8 cellular contexts compared by ENCODE assay signal in genomic region chr1:167447521-167448136, GRCh38.
DNase-seq lines count a peak whose midpoint lies in the region; ATAC-seq lines count a peak whose summit lies in the region.

No MANE protein-coding gene starts in this region.

- H3K4me2 ChIP-seq in Karpas-422 (ENCODE audit: low read depth, low read length, poor library complexity, severe bottlenecking): peak overlapping the region; percentile 53

- no peaks in the 10 kb centered on the region for H3K79me2 ChIP-seq in Karpas-422 (ENCODE audit: low read length)

- H3K9me2 ChIP-seq in Karpas-422 (replicated peaks; ENCODE audit: insufficient read depth, low read length): no peaks in the 10 kb centered on the region

- DNase-seq in Karpas-422 (peak; percentile 79), epithelial cell of prostate (ENCODE audit: low read depth, low spot score) (peak; percentile 40), midbrain (lab: John Stamatoyannopoulos, UW) (no peak), NCI-H2196 (lab: John Stamatoyannopoulos, UW; ENCODE audit: unreplicated experiment) (no peak), medulla oblongata (ENCODE audit: extremely low spot score) (no peak)
- DNase-seq in activated CD4-positive, alpha-beta T cell treated with anti-CD3 and anti-CD28 coated beads for 48 hours: peak; percentile 87
- DNase-seq in stimulated activated CD8-positive, alpha-beta memory T cell treated with anti-CD3 and anti-CD28 coated beads, Interleukin-4, amount 100 ng/mL, for 1 hour (ENCODE audit: low read depth in 2 of 2, low spot score in 1 of 2): peak; percentile 36 to 51

- ATAC-seq in GM21367 (IDR thresholded peaks at IDR 0.05; ENCODE audit: unreplicated experiment): peak; percentile 71

- H3K9me3 ChIP-seq in Karpas-422 (ENCODE audit: low read length): no peaks in the 10 kb centered on the region

- H3K27ac ChIP-seq in Karpas-422 (ENCODE audit: low read length) (no peak overlapping the region), epithelial cell of prostate (peak overlapping the region; percentile 31)

- H3K4me1 ChIP-seq in Karpas-422 (ENCODE audit: low read length): peaks cover 15% of the 10 kb centered on the region

- no peaks in the 10 kb centered on the region for H3K27me3 ChIP-seq in Karpas-422 (ENCODE audit: low read length)

- H3K36me3 ChIP-seq in Karpas-422 (ENCODE audit: insufficient read depth, low read length): no peaks in the 10 kb centered on the region

- H2AFZ ChIP-seq in Karpas-422 (ENCODE audit: low read length): peak overlapping the region; percentile 86

- no peaks in the 10 kb centered on the region for H4K20me1 ChIP-seq in Karpas-422 (ENCODE audit: insufficient read depth, low read depth, low read length)

- H3K4me3 ChIP-seq in Karpas-422 (ENCODE audit: low read length): peak overlapping the region; percentile 34; the same call in 1 of the 2 replicates

- H3K9ac ChIP-seq in Karpas-422 (ENCODE audit: low read length): peak overlapping the region; percentile 38

Comparison
In these comparisons a context has a peak if more than half of its experiments do, and no peak if none do; other contexts are left out.
1. DNase-seq: peak in Karpas-422 (single experiment), activated CD4-positive, alpha-beta T cell treated with anti-CD3 and anti-CD28 coated beads for 48 hours (single experiment), epithelial cell of prostate (single experiment) and stimulated activated CD8-positive, alpha-beta memory T cell treated with anti-CD3 and anti-CD28 coated beads, Interleukin-4, amount 100 ng/mL, for 1 hour (2 of 2); none in midbrain (single experiment), NCI-H2196 (single experiment) and medulla oblongata (single experiment).